ENCODE assay signal across 1 cellular context in genomic region chr5:14744296-14745187, GRCh38.
TF ChIP-seq lines count a peak whose summit lies in the region.

No MANE protein-coding gene starts in this region.

TF ChIP-seq in HepG2, 621 proteins besides CTCF, POLR2A, EP300 and RAD21 (continued from another document and continues in another):
- TF ChIP-seq ZNF318 (CRISPR knock-in tag; IDR thresholded peaks at IDR 0.05): no peak
- no peak for TF ChIP-seq TSC22D2 (CRISPR knock-in tag; IDR thresholded peaks at IDR 0.05; ENCODE audit: borderline replicate concordance)
- no peak for TF ChIP-seq ASH2L (IDR thresholded peaks at IDR 0.05; ENCODE audit: insufficient read length, low read depth, low read length)
- TF ChIP-seq ZNF772 (CRISPR knock-in tag; IDR thresholded peaks at IDR 0.05): 0 out of 2 replicates have a peak, but pooled peaks have one; percentile 27
- no peak for TF ChIP-seq RCOR2 (CRISPR knock-in tag; IDR thresholded peaks at IDR 0.05)
- TF ChIP-seq KLF9 (CRISPR knock-in tag; IDR thresholded peaks at IDR 0.05; ENCODE audit: low read depth): no peak
- TF ChIP-seq FUBP1 (CRISPR knock-in tag; IDR thresholded peaks at IDR 0.05; ENCODE audit: borderline replicate concordance): no peak
- TF ChIP-seq ZNF101 (CRISPR knock-in tag; IDR thresholded peaks at IDR 0.05; ENCODE audit: borderline replicate concordance, low read depth): no peak
- no peak for TF ChIP-seq RORA (CRISPR knock-in tag; IDR thresholded peaks at IDR 0.05)
- peak; percentile 41; the same call in 1 of the 2 replicates for TF ChIP-seq SAP130 (CRISPR knock-in tag; IDR thresholded peaks at IDR 0.05; ENCODE audit: low read depth)
- TF ChIP-seq HOXA5 (CRISPR knock-in tag; IDR thresholded peaks at IDR 0.05): no peak
- TF ChIP-seq KLF13 (CRISPR knock-in tag; IDR thresholded peaks at IDR 0.05): no peak
- TF ChIP-seq AGO2 (optimal IDR thresholded peaks at IDR 0.05; ENCODE audit: low read depth, low read length): no peak
- no peak; the same call in 1 of the 2 replicates for TF ChIP-seq ZNF788 (CRISPR knock-in tag; IDR thresholded peaks at IDR 0.05; ENCODE audit: borderline replicate concordance)
- TF ChIP-seq CREB1 (IDR thresholded peaks at IDR 0.05): no peak
- no peak for TF ChIP-seq CREB1 (CRISPR knock-in tag; IDR thresholded peaks at IDR 0.05)
- no peak for TF ChIP-seq NCOR1 (IDR thresholded peaks at IDR 0.05; ENCODE audit: borderline replicate concordance, low read length)
- no peak for TF ChIP-seq ZNF678 (CRISPR knock-in tag; IDR thresholded peaks at IDR 0.05)
- no peak for TF ChIP-seq ZC3H4 (CRISPR knock-in tag; IDR thresholded peaks at IDR 0.05; ENCODE audit: borderline replicate concordance)
- TF ChIP-seq CENPX (CRISPR knock-in tag; IDR thresholded peaks at IDR 0.05): no peak
- TF ChIP-seq RELA (CRISPR knock-in tag; IDR thresholded peaks at IDR 0.05): no peak
- TF ChIP-seq SIN3A (IDR thresholded peaks at IDR 0.05; ENCODE audit: borderline replicate concordance, low read depth, low read length): no peak
- TF ChIP-seq EHMT2 (IDR thresholded peaks at IDR 0.05; ENCODE audit: borderline replicate concordance, low read depth, low read length): no peak
- TF ChIP-seq MATR3 (CRISPR knock-in tag; IDR thresholded peaks at IDR 0.05): no peak
- no peak for TF ChIP-seq ZBTB1 (CRISPR knock-in tag; IDR thresholded peaks at IDR 0.05; ENCODE audit: borderline replicate concordance)
- no peak for TF ChIP-seq ATF5 (CRISPR knock-in tag; IDR thresholded peaks at IDR 0.05; ENCODE audit: low read depth)
- TF ChIP-seq JDP2 (CRISPR knock-in tag; IDR thresholded peaks at IDR 0.05; ENCODE audit: borderline replicate concordance): no peak
- TF ChIP-seq ZNF280B (CRISPR knock-in tag; IDR thresholded peaks at IDR 0.05; ENCODE audit: borderline replicate concordance): no peak
- TF ChIP-seq ZNF792 (CRISPR knock-in tag; IDR thresholded peaks at IDR 0.05): no peak
- TF ChIP-seq ZSCAN31 (CRISPR knock-in tag; IDR thresholded peaks at IDR 0.05; ENCODE audit: low read depth): no peak
- no peak for TF ChIP-seq ZFP36L1 (CRISPR knock-in tag; IDR thresholded peaks at IDR 0.05)
- no peak for TF ChIP-seq PCBP2 (optimal IDR thresholded peaks at IDR 0.05; ENCODE audit: low read depth, low read length, poor library complexity, severe bottlenecking)
- TF ChIP-seq E2F1 (CRISPR knock-in tag; IDR thresholded peaks at IDR 0.05): no peak
- no peak for TF ChIP-seq MAF1 (CRISPR knock-in tag; IDR thresholded peaks at IDR 0.05; ENCODE audit: borderline replicate concordance)
- TF ChIP-seq KLF15 (CRISPR knock-in tag; IDR thresholded peaks at IDR 0.05; ENCODE audit: borderline replicate concordance): no peak
- no peak for TF ChIP-seq ZNF660 (CRISPR knock-in tag; IDR thresholded peaks at IDR 0.05; ENCODE audit: borderline replicate concordance, low read depth)
- peak; percentile 63; the same call in 1 of the 2 replicates for TF ChIP-seq POGK (CRISPR knock-in tag; conservative IDR thresholded peaks at IDR 0.05)
- TF ChIP-seq ZNF777 (CRISPR knock-in tag; IDR thresholded peaks at IDR 0.05): no peak
- TF ChIP-seq MLX (CRISPR knock-in tag; IDR thresholded peaks at IDR 0.05): no peak
- no peak for TF ChIP-seq ZNF276 (CRISPR knock-in tag; IDR thresholded peaks at IDR 0.05; ENCODE audit: low read depth)
- no peak for TF ChIP-seq TERF1 (CRISPR knock-in tag; IDR thresholded peaks at IDR 0.05)
- peak; percentile 69; the same call in 1 of the 2 replicates for TF ChIP-seq RXRB (CRISPR knock-in tag; IDR thresholded peaks at IDR 0.05; ENCODE audit: borderline replicate concordance)
- no peak for TF ChIP-seq HCFC1 (IDR thresholded peaks at IDR 0.05; ENCODE audit: low read depth, low read length)
- TF ChIP-seq ZNF816 (CRISPR knock-in tag; IDR thresholded peaks at IDR 0.05; ENCODE audit: borderline replicate concordance): no peak
- TF ChIP-seq SATB2 (CRISPR knock-in tag; IDR thresholded peaks at IDR 0.05): no peak
- TF ChIP-seq ZNF720 (CRISPR knock-in tag; IDR thresholded peaks at IDR 0.05): no peak
- no peak for TF ChIP-seq AGO1 (IDR thresholded peaks at IDR 0.05; ENCODE audit: low read depth, low read length, poor library complexity, severe bottlenecking)
- TF ChIP-seq KDM1A (CRISPR knock-in tag; IDR thresholded peaks at IDR 0.05): no peak
